Comparison of ENCODE assay signal across 8 cellular contexts in genomic region chr4:81030617-81031388, GRCh38. TPM values are rescaled to one million over a fixed set of nuclear protein-coding genes. Genes with fewer than 3 reads are reported as not detected.
DNase-seq lines count a peak whose midpoint lies in the region; ATAC-seq and TF ChIP-seq lines count a peak whose summit lies in the region.

Gene BMP3 (plus strand): TSS chr4:81030708. CDS start chr4:81031285, 577 bp downstream.

- H3K4me1 ChIP-seq in CD8-positive, alpha-beta T cell (ENCODE audit: insufficient read depth, low read length), result peaks cover 15% of the 10 kb centered on the region

- H3K4me3 Mint-ChIP-seq in CD8-positive, alpha-beta T cell, result peak within 1 kb of the TSS; percentile 77

- H3K36me3 ChIP-seq in CD8-positive, alpha-beta T cell (ENCODE audit: insufficient read depth, low read length), result no peaks in the 10 kb centered on the region

- POLR2A ChIA-PET in CD8-positive, alpha-beta T cell (lab: Charles Lee), result no interaction called here

- H3K9me3 Mint-ChIP-seq in CD8-positive, alpha-beta T cell, result no peaks in the 10 kb centered on the region

- no peak within 1 kb of the TSS for H3K27ac ChIP-seq in CD8-positive, alpha-beta T cell (ENCODE audit: low read depth, low read length)

- no peaks in the 10 kb centered on the region for H3K9me3 ChIP-seq in CD8-positive, alpha-beta T cell (ENCODE audit: low read length)

- peaks cover 20% of the 10 kb centered on the region for H3K27me3 ChIP-seq in CD8-positive, alpha-beta T cell (ENCODE audit: insufficient read depth, low read length)

- TF ChIP-seq CTCF in CD8-positive, alpha-beta T cell (IDR thresholded peaks at IDR 0.05), result no peak

- DNase-seq in CD8-positive, alpha-beta T cell, result no peak
- DNase-seq in activated T-cell treated with anti-CD3 and anti-CD28 coated beads, Interleukin-2, amount 50 U/mL, for 48 hours, result peak; percentile 24 to 29
- DNase-seq in hepatic stellate cell (ENCODE audit: low spot score) (peak; percentile 31), skeletal muscle cell (ENCODE audit: low read depth) (no peak), midbrain (lab: John Stamatoyannopoulos, UW) (no peak), NOMO-1 (lab: John Stamatoyannopoulos, UW; ENCODE audit: unreplicated experiment in 2 of 2) (no peak), NCI-H446 treated with DMSO at 0.1 percent for 48 hours (lab: John Stamatoyannopoulos, UW) (no peak)

- H3K4me1 Mint-ChIP-seq in CD8-positive, alpha-beta T cell (ENCODE audit: low read depth), result peaks cover 14% of the 10 kb centered on the region

- H3K4me3 ChIP-seq in CD8-positive, alpha-beta T cell (ENCODE audit: low read depth, low read length), result peak within 1 kb of the TSS; percentile 42
- peak within 1 kb of the TSS; percentile 40 for H3K4me3 ChIP-seq in skeletal muscle cell (ENCODE audit: low read depth, low read length)

- CTCF ChIA-PET in CD8-positive, alpha-beta T cell (lab: Charles Lee), result interaction anchor here (1.3 to 3.7 kb wide), 4 partner anchors 10 to 670 kb away, joined by 4 to 24 read pairs (median 6); no protein-coding TSS in a partner anchor

- H3K36me3 Mint-ChIP-seq in CD8-positive, alpha-beta T cell, result no peaks in the 10 kb centered on the region

- H3K27me3 Mint-ChIP-seq in CD8-positive, alpha-beta T cell (ENCODE audit: low read depth), result peaks cover 57% of the 10 kb centered on the region

- intact Hi-C loops in CD8-positive, alpha-beta T cell (cut with DNase I, micrococcal nuclease), result loop anchor here in 1 of 2 experiments (10.0 kb wide), 1 partner anchor 816 kb away; no protein-coding TSS in a partner anchor

- no peak for ATAC-seq in CD8-positive, alpha-beta T cell
- peak; percentile 52 for ATAC-seq in HG03175 (IDR thresholded peaks at IDR 0.05; ENCODE audit: unreplicated experiment)

- no peak within 1 kb of the TSS for H3K27ac Mint-ChIP-seq in CD8-positive, alpha-beta T cell

RNA-seq across cellular contexts. Expression of gene BMP3, which starts in this region (rescaled TPM):
- not detected for total RNA-seq in CD8-positive, alpha-beta T cell

Comparison
In these comparisons a context has a peak if more than half of its experiments do, and no peak if none do; other contexts are left out.
1. DNase-seq: peak in activated T-cell treated with anti-CD3 and anti-CD28 coated beads, Interleukin-2, amount 50 U/mL, for 48 hours (2 of 2) and hepatic stellate cell (single experiment); none in CD8-positive, alpha-beta T cell (0 of 7), skeletal muscle cell (single experiment), midbrain (single experiment), NOMO-1 (0 of 2) and NCI-H446 treated with DMSO at 0.1 percent for 48 hours (single experiment).